12 cellular contexts compared by ENCODE assay signal in the genomic region with DNA sequence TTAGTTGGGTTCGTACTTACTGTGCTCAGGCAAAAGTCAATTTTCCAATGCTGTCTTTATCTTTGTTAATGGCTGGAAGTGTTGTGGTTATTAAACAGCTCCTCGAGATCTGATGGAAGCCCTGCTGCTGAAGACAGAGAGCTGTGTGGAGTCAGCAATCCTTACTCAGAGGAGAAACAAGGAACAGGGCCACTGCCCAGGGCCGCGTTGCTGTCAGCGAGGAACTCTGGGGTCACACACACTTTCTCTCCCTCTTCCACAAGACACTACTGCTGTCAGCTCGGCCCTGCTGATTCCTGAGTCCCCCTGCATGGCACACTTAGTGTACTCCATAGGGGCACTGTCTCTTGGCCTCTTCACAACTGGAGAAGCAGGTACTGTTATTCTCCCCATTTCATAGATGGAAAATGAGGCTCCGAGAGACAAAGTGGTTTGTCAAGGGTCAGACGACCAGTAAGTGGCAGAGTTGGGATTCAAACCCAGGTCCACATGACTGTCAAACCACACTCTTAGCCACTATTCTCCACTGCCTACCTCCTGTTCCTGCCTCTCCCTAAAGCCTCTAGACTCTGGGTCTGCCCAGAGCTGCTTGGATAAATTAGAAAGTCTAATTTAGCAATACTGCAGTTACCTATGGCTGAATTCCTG. TPM values are rescaled to one million over a fixed set of nuclear protein-coding genes. Genes with fewer than 3 reads are reported as not detected.
DNase-seq lines count a peak whose midpoint lies in the region; ATAC-seq, FAIRE-seq and TF ChIP-seq lines count a peak whose summit lies in the region.
"Had no signal": no experiment of that assay in that cellular context is flagged by ENCODE, and none has a peak within 500 bp of the region (broad histone marks: within the 10 kb centered on the region; RNA-seq: fewer than 3 reads in every experiment).

No MANE protein-coding gene starts in this region.

- H3K4me1 Mint-ChIP-seq in T-helper 1 cell treated with Interleukin-12 subunit alpha and Interleukin-12 subunit beta and Interleukin-4 antibody, amounts not matched to agents 30 μg/mL and 1 μg/mL, for 36 hours (ENCODE audit: low read depth) = peaks cover 50% of the 10 kb centered on the region

- no peak for FAIRE-seq in small intestine (lab: Jason Lieb, UNC)
- FAIRE-seq: A204.1 had no signal

- ATAC-seq in HG03196 (IDR thresholded peaks at IDR 0.05; ENCODE audit: unreplicated experiment) (peak; percentile 16), body of pancreas (no peak), gastrocnemius medialis (no peak)

- H3K9me3 ChIP-seq in body of pancreas (no peaks in the 10 kb centered on the region), small intestine (ENCODE audit: control insufficient read depth, low read depth) (no peaks in the 10 kb centered on the region), gastrocnemius medialis (no peaks in the 10 kb centered on the region)
- H3K9me3 ChIP-seq: adrenal gland, esophagus muscularis mucosa had no signal

- H3K27ac ChIP-seq in body of pancreas (peak overlapping the region; percentile 70 to 98 (median 94)), small intestine (ENCODE audit: low read depth in 1 of 2, low read length in 1 of 2) (peak overlapping the region; percentile 60 to 69), gastrocnemius medialis (no peak overlapping the region)
- H3K27ac ChIP-seq: adrenal gland, esophagus muscularis mucosa had no signal

- peak overlapping the region; percentile 36 for H3K4me3 Mint-ChIP-seq in T-helper 1 cell treated with Interleukin-12 subunit alpha and Interleukin-12 subunit beta and Interleukin-4 antibody, amounts not matched to agents 30 μg/mL and 1 μg/mL, for 36 hours

- H3K36me3 Mint-ChIP-seq in T-helper 1 cell treated with Interleukin-12 subunit alpha and Interleukin-12 subunit beta and Interleukin-4 antibody, amounts not matched to agents 30 μg/mL and 1 μg/mL, for 36 hours (ENCODE audit: low read depth) = peaks cover 8% of the 10 kb centered on the region

- H3K4me3 ChIP-seq in body of pancreas (no peak overlapping the region), small intestine (ENCODE audit: low read depth in 1 of 2, low read length in 2 of 2) (no peak overlapping the region), gastrocnemius medialis (no peak overlapping the region)
- H3K4me3 ChIP-seq: adrenal gland, esophagus muscularis mucosa had no signal

- H3K9me3 Mint-ChIP-seq in T-helper 1 cell treated with Interleukin-12 subunit alpha and Interleukin-12 subunit beta and Interleukin-4 antibody, amounts not matched to agents 30 μg/mL and 1 μg/mL, for 36 hours = no peaks in the 10 kb centered on the region

- H3K36me3 ChIP-seq in body of pancreas (replicated peaks in 1 of 2; ENCODE audit: insufficient read depth in 1 of 2, low read depth in 2 of 2) (no peaks in the 10 kb centered on the region), small intestine (ENCODE audit: control insufficient read depth in 2 of 2, insufficient read depth in 2 of 2, low read length in 2 of 2) (no peaks in the 10 kb centered on the region), gastrocnemius medialis (no peaks in the 10 kb centered on the region)
- H3K36me3 ChIP-seq: adrenal gland, esophagus muscularis mucosa had no signal

- DNase-seq in T-helper 1 cell (no peak), body of pancreas (no peak), small intestine (no peak), T-helper 9 cell (no peak), gastrocnemius medialis (no peak)
- no peak for DNase-seq in activated CD4-positive, CD25-positive, alpha-beta regulatory T cell (lab: John Stamatoyannopoulos, UW)
- DNase-seq: adrenal gland, left cardiac atrium had no signal

- peak overlapping the region; percentile 74 for H3K27ac Mint-ChIP-seq in T-helper 1 cell treated with Interleukin-12 subunit alpha and Interleukin-12 subunit beta and Interleukin-4 antibody, amounts not matched to agents 30 μg/mL and 1 μg/mL, for 36 hours

- in situ Hi-C loops in gastrocnemius medialis (cut with MboI; ENCODE audit: low sequenced_read_pairs in 4 of 4) = no loop called here

- TF ChIP-seq POLR2A in body of pancreas (IDR thresholded peaks at IDR 0.05) (no peak), gastrocnemius medialis (IDR thresholded peaks at IDR 0.05) (no peak)

- no peaks in the 10 kb centered on the region for H3K27me3 Mint-ChIP-seq in T-helper 1 cell treated with Interleukin-12 subunit alpha and Interleukin-12 subunit beta and Interleukin-4 antibody, amounts not matched to agents 30 μg/mL and 1 μg/mL, for 36 hours (ENCODE audit: low read depth)

- intact Hi-C loops in body of pancreas (cut with DNase I) = no loop called here
- intact Hi-C loops in gastrocnemius medialis (cut with DNase I; ENCODE audit: low total_unique reads) = no loop called here

- no peaks in the 10 kb centered on the region for H3K27me3 ChIP-seq in body of pancreas
- H3K27me3 ChIP-seq in small intestine (ENCODE audit: control insufficient read depth in 2 of 2, insufficient read depth in 2 of 2, low read length in 2 of 2) = no peaks in the 10 kb centered on the region
- no peaks in the 10 kb centered on the region for H3K27me3 ChIP-seq in gastrocnemius medialis
- H3K27me3 ChIP-seq: adrenal gland, esophagus muscularis mucosa had no signal

- TF ChIP-seq CTCF in body of pancreas (IDR thresholded peaks at IDR 0.05) (no peak), gastrocnemius medialis (IDR thresholded peaks at IDR 0.05 in 4 of 5, conservative IDR thresholded peaks at IDR 0.05 in 1 of 5) (no peak)

- peaks cover 98% of the 10 kb centered on the region for H3K4me1 ChIP-seq in body of pancreas
- peaks cover 27 to 41% of the 10 kb centered on the region in 2 donors for H3K4me1 ChIP-seq in small intestine (ENCODE audit: control insufficient read depth in 2 of 2, insufficient read depth in 1 of 2, low read depth in 1 of 2, low read length in 1 of 2)
- peaks cover 2 to 10% of the 10 kb centered on the region in 2 donors for H3K4me1 ChIP-seq in gastrocnemius medialis

- WGBS in body of pancreas, 2 donors = 54 to 71% methylated on average over 8 of the region's 8 CpGs
- WGBS in small intestine, 3 donors = 59 to 70% (median 64%) methylated on average over 8 of the region's 8 CpGs

RNA-seq across cellular contexts. Expression of a gene that starts 29.3 kb away (rescaled TPM):
- total RNA-seq in body of pancreas (100 to 1,000 TPM; 332 to 458 TPM), gastrocnemius medialis (10 to 100 TPM in 1 of 4 donors, 1 to 10 TPM in 3; 6.4 to 15.6 (median 9.8) TPM)
- polyA plus RNA-seq in small intestine = 100 to 1,000 TPM; 111 to 309 (median 124) TPM

Comparison
In these comparisons a context has a peak if more than half of its experiments do, and no peak if none do; other contexts are left out.
1. H3K27ac ChIP-seq: peak in body of pancreas (4 of 4) and small intestine (2 of 2); none in gastrocnemius medialis (0 of 4).
2. RNA of a gene that starts 29.3 kb away (total RNA-seq): 332 to 458 TPM in body of pancreas; 6.4 to 15.6 TPM in gastrocnemius medialis; every median in the first group is over 10 times any median in the second.